17 cellular contexts compared by ENCODE assay signal in genomic region chr18:51569561-51569960, GRCh38.
"Had no signal": no experiment of that assay in that cellular context is flagged by ENCODE, and none has a peak within 500 bp of the region (broad histone marks: within the 10 kb centered on the region; RNA-seq: fewer than 3 reads in every experiment).

No MANE protein-coding gene starts in this region.

- ATAC-seq: gastrocnemius medialis; mucosa of descending colon; naive thymus-derived CD8-positive, alpha-beta T cell; stimulated activated effector memory CD8-positive, alpha-beta T cell treated with anti-CD3 and anti-CD28 coated beads, Interleukin-12 subunit alpha, Interleukin-12 subunit beta, amount 100 ng/mL, for 72 hours; stimulated activated naive CD8-positive, alpha-beta T cell treated with anti-CD3 and anti-CD28 coated beads, Interleukin-15, Interleukin-2, amounts not matched to agents 100 U/mL and 50 U/mL, for 24 hours had no signal

- H3K36me3 ChIP-seq: colonic mucosa, gastrocnemius medialis, neutrophil, suprapubic skin, thyroid gland had no signal

- H3K4me1 Mint-ChIP-seq: immature natural killer cell; naive thymus-derived CD8-positive, alpha-beta T cell; stimulated activated effector memory CD8-positive, alpha-beta T cell treated with anti-CD3 and anti-CD28 coated beads, Interleukin-12 subunit alpha, Interleukin-12 subunit beta, amount 100 ng/mL, for 72 hours had no signal

- H3K4me1 ChIP-seq: colonic mucosa, suprapubic skin, thyroid gland had no signal

- H3K9me3 ChIP-seq: colonic mucosa, gastrocnemius medialis, mucosa of descending colon, neutrophil, suprapubic skin, thyroid gland had no signal

- H3K36me3 Mint-ChIP-seq: immature natural killer cell; naive thymus-derived CD8-positive, alpha-beta T cell; stimulated activated effector memory CD8-positive, alpha-beta T cell treated with anti-CD3 and anti-CD28 coated beads, Interleukin-12 subunit alpha, Interleukin-12 subunit beta, amount 100 ng/mL, for 72 hours; type B pancreatic cell had no signal

- H3K9me3 Mint-ChIP-seq: type B pancreatic cell had no signal

- H3K27ac ChIP-seq: colonic mucosa, gastrocnemius medialis, neutrophil, suprapubic skin, thyroid gland had no signal

- H3K27ac Mint-ChIP-seq: immature natural killer cell; naive thymus-derived CD8-positive, alpha-beta T cell; stimulated activated effector memory CD8-positive, alpha-beta T cell treated with anti-CD3 and anti-CD28 coated beads, Interleukin-12 subunit alpha, Interleukin-12 subunit beta, amount 100 ng/mL, for 72 hours; type B pancreatic cell had no signal

- DNase-seq: colonic mucosa; dermis blood vessel endothelial cell; gastrocnemius medialis; immature natural killer cell; mammary epithelial cell; mucosa of descending colon; naive thymus-derived CD8-positive, alpha-beta T cell; posterior cingulate gyrus; stimulated activated CD4-positive, alpha-beta T cell treated with anti-CD3 and anti-CD28 coated beads, Interleukin-2, amount 100 ng/mL, for 48 hours; stimulated activated CD8-positive, alpha-beta memory T cell treated with anti-CD3 and anti-CD28 coated beads, Interleukin-4, amount 100 ng/mL, for 48 hours; stimulated activated naive CD8-positive, alpha-beta T cell treated with anti-CD3 and anti-CD28 coated beads, Interleukin-15, Interleukin-2, amounts not matched to agents 100 U/mL and 50 U/mL, for 24 hours had no signal

- H3K27me3 ChIP-seq: colonic mucosa, gastrocnemius medialis, neutrophil, suprapubic skin, thyroid gland had no signal

- H3K4me3 Mint-ChIP-seq: immature natural killer cell; naive thymus-derived CD8-positive, alpha-beta T cell; stimulated activated effector memory CD8-positive, alpha-beta T cell treated with anti-CD3 and anti-CD28 coated beads, Interleukin-12 subunit alpha, Interleukin-12 subunit beta, amount 100 ng/mL, for 72 hours; type B pancreatic cell had no signal

- H3K4me3 ChIP-seq: colonic mucosa, gastrocnemius medialis, mucosa of descending colon, smooth muscle cell, suprapubic skin, thyroid gland had no signal
